Comparison of ENCODE assay signal across 23 cellular contexts in genomic region chr18:29616885-29617284, GRCh38.
DNase-seq lines count a peak whose midpoint lies in the region; ATAC-seq and TF ChIP-seq lines count a peak whose summit lies in the region.
"Had no signal": no experiment of that assay in that cellular context is flagged by ENCODE, and none has a peak within 500 bp of the region (broad histone marks: within the 10 kb centered on the region; RNA-seq: fewer than 3 reads in every experiment).

No MANE protein-coding gene starts in this region.

- no peak overlapping the region for H2BK15ac ChIP-seq in H9 (ENCODE audit: low read depth, low read length)

- CTCF ChIA-PET in WTC11 (lab: Charles Lee): interaction anchor here (0.6 kb wide), 1 partner anchor 711 kb away, joined by 3 read pairs; no protein-coding TSS in a partner anchor

- H3K79me2 ChIP-seq in H9 (ENCODE audit: insufficient read depth, low read length): no peaks in the 10 kb centered on the region

- H3K4ac ChIP-seq in H9 (ENCODE audit: low read depth, low read length): no peak overlapping the region

- H4K5ac ChIP-seq in H9 (ENCODE audit: insufficient read length, low read depth, low read length): no peak overlapping the region

- H3K23ac ChIP-seq in H9 (ENCODE audit: insufficient read length, low read depth, low read length): no peak overlapping the region

- H2BK5ac ChIP-seq in H9 (ENCODE audit: insufficient read length, low read length): no peak overlapping the region

- H3K9me3 Mint-ChIP-seq in H9 (no peaks in the 10 kb centered on the region), WTC11 (no peaks in the 10 kb centered on the region)
- H3K9me3 Mint-ChIP-seq: GM23338 had no signal

- no peak for TF ChIP-seq POLR2A in heart left ventricle (IDR thresholded peaks at IDR 0.05)

- H3K23me2 ChIP-seq in H9 (ENCODE audit: insufficient read length, low read depth, low read length, poor library complexity, severe bottlenecking): no peaks in the 10 kb centered on the region

- H2BK20ac ChIP-seq in H9 (ENCODE audit: low read depth, low read length, poor library complexity, severe bottlenecking): no peak overlapping the region

- H2BK12ac ChIP-seq in H9 (ENCODE audit: insufficient read length, low read depth, low read length): no peak overlapping the region

- H3K4me1 Mint-ChIP-seq in H9 (no peaks in the 10 kb centered on the region), WTC11 (no peaks in the 10 kb centered on the region)
- H3K4me1 Mint-ChIP-seq: CD4-positive, CD25-positive, alpha-beta regulatory T cell; GM23338; IgD-negative memory B cell had no signal

- POLR2A ChIA-PET in WTC11 (lab: Charles Lee): no interaction called here

- H3K27ac ChIP-seq in heart left ventricle (no peak overlapping the region), right atrium auricular region (no peak overlapping the region), H9 (ENCODE audit: insufficient read length, low read depth, low read length) (no peak overlapping the region), caudate nucleus (ENCODE audit: low read depth, low read length) (no peak overlapping the region)
- H3K27ac ChIP-seq: BLaER1, KMS-11, PC-9 had no signal

- H3K36me3 ChIP-seq in heart left ventricle (no peaks in the 10 kb centered on the region), right atrium auricular region (no peaks in the 10 kb centered on the region), mucosa of descending colon (ENCODE audit: low read depth) (no peaks in the 10 kb centered on the region)
- H3K36me3 ChIP-seq: BLaER1 had no signal

- H3K18ac ChIP-seq in H9 (ENCODE audit: insufficient read length, low read depth, low read length): no peak overlapping the region

- intact Hi-C loops in heart left ventricle (cut with DNase I): loop anchor here in 4 of 10 donors (5.0 to 10.0 kb wide), 4 partner anchors 45 to 668 kb away; no protein-coding TSS in a partner anchor
- intact Hi-C loops in mucosa of descending colon (cut with DNase I, micrococcal nuclease): no loop called here

- TF ChIP-seq CTCF in heart left ventricle (IDR thresholded peaks at IDR 0.05): peak in 9 of 12 donors; percentile 12 to 42 (median 31)
- TF ChIP-seq CTCF in right atrium auricular region (IDR thresholded peaks at IDR 0.05): peak in 1 of 2 donors; percentile 39
- peak; percentile 20; the same call in 1 of the 3 replicates for TF ChIP-seq CTCF in H9 (conservative IDR thresholded peaks at IDR 0.05)
- no peak for TF ChIP-seq CTCF in WTC11 (IDR thresholded peaks at IDR 0.05)
- TF ChIP-seq CTCF in mucosa of descending colon (IDR thresholded peaks at IDR 0.05): no peak

- DNase-seq in heart left ventricle: no peak
- DNase-seq in right atrium auricular region (ENCODE audit: low spot score): no peak
- DNase-seq in H9: no peak
- DNase-seq in WTC11 (ENCODE audit: low spot score): no peak
- peak; percentile 7 for DNase-seq in iPS-NIHi11 (ENCODE audit: low spot score)
- DNase-seq in T-helper 9 cell: no peak
- DNase-seq in caudate nucleus (lab: John Stamatoyannopoulos, UW): no peak
- no peak for DNase-seq in mucosa of descending colon
- DNase-seq: CD4-positive, CD25-positive, alpha-beta regulatory T cell; DMS53; HCEC 1CT; MM.1S; NCI-H1436; NCI-H187; NCI-H2081 treated with DMSO at 0.1 percent for 48 hours; NCI-H524; NCI-H748 treated with DMSO at 0.1 percent for 48 hours; PC-9; SHP77 had no signal

- no peaks in the 10 kb centered on the region for H3K79me1 ChIP-seq in H9 (ENCODE audit: insufficient read depth, low read depth, low read length, poor library complexity, severe bottlenecking)

- no peak overlapping the region for H3K4me2 ChIP-seq in H9 (ENCODE audit: insufficient read depth, insufficient read length, low read length)
- H3K4me2 ChIP-seq: BLaER1, GM23338, KMS-11, PC-9 had no signal

- no peak overlapping the region for H2BK120ac ChIP-seq in H9 (ENCODE audit: low read depth, low read length, poor library complexity, severe bottlenecking)

- H3K27me3 Mint-ChIP-seq in H9 (ENCODE audit: low read depth) (no peaks in the 10 kb centered on the region), WTC11 (ENCODE audit: low read depth) (no peaks in the 10 kb centered on the region)
- H3K27me3 Mint-ChIP-seq: CD4-positive, CD25-positive, alpha-beta regulatory T cell; IgD-negative memory B cell had no signal

- no peaks in the 10 kb centered on the region; a peak in 1 of 7 replicates for H3K36me3 Mint-ChIP-seq in H9 (ENCODE audit: insufficient read depth in 1 of 3, low read depth in 3 of 3)
- no peaks in the 10 kb centered on the region for H3K36me3 Mint-ChIP-seq in WTC11
- H3K36me3 Mint-ChIP-seq: CD4-positive, CD25-positive, alpha-beta regulatory T cell; IgD-negative memory B cell had no signal

- no peak overlapping the region for H3K27ac Mint-ChIP-seq in H9
- no peak overlapping the region for H3K27ac Mint-ChIP-seq in WTC11
- H3K27ac Mint-ChIP-seq: CD4-positive, CD25-positive, alpha-beta regulatory T cell; GM23338; IgD-negative memory B cell had no signal

- no peak overlapping the region for H2AFZ ChIP-seq in H9 (ENCODE audit: low read length)
- H2AFZ ChIP-seq: GM23338, PC-9 had no signal

- no peak overlapping the region for H3K9ac ChIP-seq in H9 (ENCODE audit: extremely low read depth, insufficient read length, low read length)
- H3K9ac ChIP-seq: BLaER1, KMS-11 had no signal

- no peaks in the 10 kb centered on the region for H3K27me3 ChIP-seq in heart left ventricle
- H3K27me3 ChIP-seq in right atrium auricular region: no peaks in the 10 kb centered on the region
- H3K27me3 ChIP-seq in H9 (ENCODE audit: insufficient read depth, low read length): no peaks in the 10 kb centered on the region
- H3K27me3 ChIP-seq: BLaER1 had no signal

- no peaks in the 10 kb centered on the region for H3K4me1 ChIP-seq in heart left ventricle
- no peaks in the 10 kb centered on the region for H3K4me1 ChIP-seq in right atrium auricular region
- H3K4me1 ChIP-seq in H9 (ENCODE audit: insufficient read depth, low read length): no peaks in the 10 kb centered on the region
- no peaks in the 10 kb centered on the region for H3K4me1 ChIP-seq in mucosa of descending colon (ENCODE audit: low read depth)
- H3K4me1 ChIP-seq: BLaER1 had no signal

- no peaks in the 10 kb centered on the region for H4K20me1 ChIP-seq in H9 (ENCODE audit: control insufficient read depth, insufficient read depth, insufficient read length)
- H4K20me1 ChIP-seq: BLaER1 had no signal

- peak in 2 of 4 donors; percentile 50 to 53 for ATAC-seq in heart left ventricle
- peak; percentile 56 for ATAC-seq in WTC11
- no peak for ATAC-seq in mucosa of descending colon
- ATAC-seq: GM23338 had no signal

- H2AK5ac ChIP-seq in H9 (ENCODE audit: insufficient read length, low read length): no peak overlapping the region

- no peak overlapping the region for H4K91ac ChIP-seq in H9 (ENCODE audit: insufficient read length, low read depth, low read length)

- H3K9me3 ChIP-seq in heart left ventricle (no peaks in the 10 kb centered on the region), right atrium auricular region (no peaks in the 10 kb centered on the region), H9 (ENCODE audit: control insufficient read depth, low read depth, low read length) (no peaks in the 10 kb centered on the region), mucosa of descending colon (peaks cover 5% of the 10 kb centered on the region)
- H3K9me3 ChIP-seq: BLaER1 had no signal

- H3T11ph ChIP-seq in H9 (ENCODE audit: low read length): no peak overlapping the region

- no peak overlapping the region for H4K8ac ChIP-seq in H9 (replicated peaks; ENCODE audit: insufficient read length, low read depth, low read length)

- no peak overlapping the region for H3K56ac ChIP-seq in H9 (ENCODE audit: insufficient read length, low read depth, low read length)

- H3K4me3 Mint-ChIP-seq in H9: no peak overlapping the region
- no peak overlapping the region for H3K4me3 Mint-ChIP-seq in WTC11
- H3K4me3 Mint-ChIP-seq: CD4-positive, CD25-positive, alpha-beta regulatory T cell; GM23338; IgD-negative memory B cell had no signal

- H3K4me3 ChIP-seq in heart left ventricle: no peak overlapping the region
- no peak overlapping the region for H3K4me3 ChIP-seq in right atrium auricular region
- no peak overlapping the region for H3K4me3 ChIP-seq in mucosa of descending colon
- H3K4me3 ChIP-seq: BLaER1, GM23338, PC-9 had no signal

- no peak overlapping the region for H3K14ac ChIP-seq in H9 (ENCODE audit: insufficient read depth, low read length)

TF ChIP-seq in WTC11, 78 proteins besides CTCF, POLR2A, EP300 and RAD21:
- TF ChIP-seq ZBTB43 (CRISPR knock-in tag; IDR thresholded peaks at IDR 0.05): no peak
- no peak for TF ChIP-seq ATF2 (CRISPR knock-in tag; IDR thresholded peaks at IDR 0.05; ENCODE audit: borderline replicate concordance, low read depth)

Comparison
In these comparisons a context has a peak if more than half of its experiments do, and no peak if none do; other contexts are left out.
1. CTCF ChIP-seq: peak in heart left ventricle (9 of 12) and H9 (single experiment); none in WTC11 (single experiment) and mucosa of descending colon (single experiment).